Comparison of ENCODE assay signal across 1 cellular context in the genomic region with DNA sequence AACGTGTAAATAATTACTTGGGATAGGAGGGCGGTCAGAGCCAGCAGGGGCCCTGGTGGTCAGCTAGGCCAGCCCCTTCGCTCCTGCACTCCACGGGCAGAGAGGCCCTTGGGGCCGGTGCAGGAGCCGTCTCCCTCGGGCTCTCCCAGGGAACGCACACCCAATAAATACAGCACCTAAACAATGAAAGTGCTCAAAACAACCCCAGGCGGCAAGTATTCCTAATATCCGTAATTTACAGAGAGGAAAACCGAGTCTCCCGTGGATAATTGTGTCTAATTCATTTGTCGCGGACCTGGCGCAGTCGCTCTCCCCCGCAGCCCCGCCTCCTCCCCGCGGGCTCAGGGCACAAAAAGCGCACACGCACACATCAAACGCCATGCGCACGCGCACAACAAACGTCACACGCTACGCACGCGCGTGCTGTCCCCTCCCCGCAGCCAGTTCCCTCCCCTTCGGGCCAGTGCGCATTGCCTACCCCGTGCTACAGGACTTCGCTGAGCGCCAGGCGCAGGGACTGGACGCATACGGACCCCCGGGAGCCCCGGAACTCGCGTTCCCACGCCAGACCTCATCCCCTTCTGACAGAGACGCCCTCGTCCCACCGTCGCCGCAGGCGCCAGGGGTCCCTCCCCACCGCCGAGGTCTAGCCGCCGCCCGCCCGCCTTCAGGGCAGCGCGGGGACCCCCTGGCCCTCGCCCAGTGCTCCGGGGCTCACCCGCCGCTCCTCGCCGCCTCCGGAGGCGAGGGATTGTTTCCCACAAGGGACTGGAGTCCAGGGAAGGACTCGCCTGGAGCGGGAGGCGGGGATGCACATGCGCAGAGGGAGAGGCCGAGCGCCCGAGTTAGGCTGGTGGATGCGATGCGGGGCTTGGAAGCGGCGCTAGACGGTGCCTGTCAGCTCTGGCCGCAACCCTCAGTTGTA.
TF ChIP-seq lines count a peak whose summit lies in the region.

A gene (minus strand): TSS at position 324 of the 925 bp plus-strand sequence. CDS start 1,300 bp downstream, outside the sequence.

TF ChIP-seq in H1, 55 proteins besides CTCF, POLR2A, EP300 and RAD21:
- TF ChIP-seq TEAD4 (IDR thresholded peaks at IDR 0.05; ENCODE audit: low read depth, low read length) (no peak), CEBPB (IDR thresholded peaks at IDR 0.05; ENCODE audit: low read depth, low read length) (no peak), RXRA (IDR thresholded peaks at IDR 0.05; ENCODE audit: insufficient read depth, low read depth, low read length) (no peak), SIRT6 (IDR thresholded peaks at IDR 0.05; ENCODE audit: low read length) (no peak), GTF2F1 (IDR thresholded peaks at IDR 0.05; ENCODE audit: borderline replicate concordance, low read depth, low read length) (no peak), GABPA (IDR thresholded peaks at IDR 0.05; ENCODE audit: borderline replicate concordance, insufficient read depth, low read length) (no peak), POLR2AphosphoS5 (IDR thresholded peaks at IDR 0.05; ENCODE audit: low read depth, low read length) (no peak), EZH2 (IDR thresholded peaks at IDR 0.05; ENCODE audit: low read depth, low read length, severe bottlenecking) (no peak), SP1 (IDR thresholded peaks at IDR 0.05; ENCODE audit: low read depth, low read length) (no peak), BRCA1 (IDR thresholded peaks at IDR 0.05; ENCODE audit: low read depth, low read length) (no peak), SAP30 (IDR thresholded peaks at IDR 0.05; ENCODE audit: insufficient read depth, insufficient replicate concordance, low read length) (no peak)
- TF ChIP-seq, protein P1, sequence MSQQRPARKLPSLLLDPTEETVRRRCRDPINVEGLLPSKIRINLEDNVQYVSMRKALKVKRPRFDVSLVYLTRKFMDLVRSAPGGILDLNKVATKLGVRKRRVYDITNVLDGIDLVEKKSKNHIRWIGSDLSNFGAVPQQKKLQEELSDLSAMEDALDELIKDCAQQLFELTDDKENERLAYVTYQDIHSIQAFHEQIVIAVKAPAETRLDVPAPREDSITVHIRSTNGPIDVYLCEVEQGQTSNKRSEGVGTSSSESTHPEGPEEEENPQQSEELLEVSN (IDR thresholded peaks at IDR 0.05): no peak
- TF ChIP-seq, protein P2, sequence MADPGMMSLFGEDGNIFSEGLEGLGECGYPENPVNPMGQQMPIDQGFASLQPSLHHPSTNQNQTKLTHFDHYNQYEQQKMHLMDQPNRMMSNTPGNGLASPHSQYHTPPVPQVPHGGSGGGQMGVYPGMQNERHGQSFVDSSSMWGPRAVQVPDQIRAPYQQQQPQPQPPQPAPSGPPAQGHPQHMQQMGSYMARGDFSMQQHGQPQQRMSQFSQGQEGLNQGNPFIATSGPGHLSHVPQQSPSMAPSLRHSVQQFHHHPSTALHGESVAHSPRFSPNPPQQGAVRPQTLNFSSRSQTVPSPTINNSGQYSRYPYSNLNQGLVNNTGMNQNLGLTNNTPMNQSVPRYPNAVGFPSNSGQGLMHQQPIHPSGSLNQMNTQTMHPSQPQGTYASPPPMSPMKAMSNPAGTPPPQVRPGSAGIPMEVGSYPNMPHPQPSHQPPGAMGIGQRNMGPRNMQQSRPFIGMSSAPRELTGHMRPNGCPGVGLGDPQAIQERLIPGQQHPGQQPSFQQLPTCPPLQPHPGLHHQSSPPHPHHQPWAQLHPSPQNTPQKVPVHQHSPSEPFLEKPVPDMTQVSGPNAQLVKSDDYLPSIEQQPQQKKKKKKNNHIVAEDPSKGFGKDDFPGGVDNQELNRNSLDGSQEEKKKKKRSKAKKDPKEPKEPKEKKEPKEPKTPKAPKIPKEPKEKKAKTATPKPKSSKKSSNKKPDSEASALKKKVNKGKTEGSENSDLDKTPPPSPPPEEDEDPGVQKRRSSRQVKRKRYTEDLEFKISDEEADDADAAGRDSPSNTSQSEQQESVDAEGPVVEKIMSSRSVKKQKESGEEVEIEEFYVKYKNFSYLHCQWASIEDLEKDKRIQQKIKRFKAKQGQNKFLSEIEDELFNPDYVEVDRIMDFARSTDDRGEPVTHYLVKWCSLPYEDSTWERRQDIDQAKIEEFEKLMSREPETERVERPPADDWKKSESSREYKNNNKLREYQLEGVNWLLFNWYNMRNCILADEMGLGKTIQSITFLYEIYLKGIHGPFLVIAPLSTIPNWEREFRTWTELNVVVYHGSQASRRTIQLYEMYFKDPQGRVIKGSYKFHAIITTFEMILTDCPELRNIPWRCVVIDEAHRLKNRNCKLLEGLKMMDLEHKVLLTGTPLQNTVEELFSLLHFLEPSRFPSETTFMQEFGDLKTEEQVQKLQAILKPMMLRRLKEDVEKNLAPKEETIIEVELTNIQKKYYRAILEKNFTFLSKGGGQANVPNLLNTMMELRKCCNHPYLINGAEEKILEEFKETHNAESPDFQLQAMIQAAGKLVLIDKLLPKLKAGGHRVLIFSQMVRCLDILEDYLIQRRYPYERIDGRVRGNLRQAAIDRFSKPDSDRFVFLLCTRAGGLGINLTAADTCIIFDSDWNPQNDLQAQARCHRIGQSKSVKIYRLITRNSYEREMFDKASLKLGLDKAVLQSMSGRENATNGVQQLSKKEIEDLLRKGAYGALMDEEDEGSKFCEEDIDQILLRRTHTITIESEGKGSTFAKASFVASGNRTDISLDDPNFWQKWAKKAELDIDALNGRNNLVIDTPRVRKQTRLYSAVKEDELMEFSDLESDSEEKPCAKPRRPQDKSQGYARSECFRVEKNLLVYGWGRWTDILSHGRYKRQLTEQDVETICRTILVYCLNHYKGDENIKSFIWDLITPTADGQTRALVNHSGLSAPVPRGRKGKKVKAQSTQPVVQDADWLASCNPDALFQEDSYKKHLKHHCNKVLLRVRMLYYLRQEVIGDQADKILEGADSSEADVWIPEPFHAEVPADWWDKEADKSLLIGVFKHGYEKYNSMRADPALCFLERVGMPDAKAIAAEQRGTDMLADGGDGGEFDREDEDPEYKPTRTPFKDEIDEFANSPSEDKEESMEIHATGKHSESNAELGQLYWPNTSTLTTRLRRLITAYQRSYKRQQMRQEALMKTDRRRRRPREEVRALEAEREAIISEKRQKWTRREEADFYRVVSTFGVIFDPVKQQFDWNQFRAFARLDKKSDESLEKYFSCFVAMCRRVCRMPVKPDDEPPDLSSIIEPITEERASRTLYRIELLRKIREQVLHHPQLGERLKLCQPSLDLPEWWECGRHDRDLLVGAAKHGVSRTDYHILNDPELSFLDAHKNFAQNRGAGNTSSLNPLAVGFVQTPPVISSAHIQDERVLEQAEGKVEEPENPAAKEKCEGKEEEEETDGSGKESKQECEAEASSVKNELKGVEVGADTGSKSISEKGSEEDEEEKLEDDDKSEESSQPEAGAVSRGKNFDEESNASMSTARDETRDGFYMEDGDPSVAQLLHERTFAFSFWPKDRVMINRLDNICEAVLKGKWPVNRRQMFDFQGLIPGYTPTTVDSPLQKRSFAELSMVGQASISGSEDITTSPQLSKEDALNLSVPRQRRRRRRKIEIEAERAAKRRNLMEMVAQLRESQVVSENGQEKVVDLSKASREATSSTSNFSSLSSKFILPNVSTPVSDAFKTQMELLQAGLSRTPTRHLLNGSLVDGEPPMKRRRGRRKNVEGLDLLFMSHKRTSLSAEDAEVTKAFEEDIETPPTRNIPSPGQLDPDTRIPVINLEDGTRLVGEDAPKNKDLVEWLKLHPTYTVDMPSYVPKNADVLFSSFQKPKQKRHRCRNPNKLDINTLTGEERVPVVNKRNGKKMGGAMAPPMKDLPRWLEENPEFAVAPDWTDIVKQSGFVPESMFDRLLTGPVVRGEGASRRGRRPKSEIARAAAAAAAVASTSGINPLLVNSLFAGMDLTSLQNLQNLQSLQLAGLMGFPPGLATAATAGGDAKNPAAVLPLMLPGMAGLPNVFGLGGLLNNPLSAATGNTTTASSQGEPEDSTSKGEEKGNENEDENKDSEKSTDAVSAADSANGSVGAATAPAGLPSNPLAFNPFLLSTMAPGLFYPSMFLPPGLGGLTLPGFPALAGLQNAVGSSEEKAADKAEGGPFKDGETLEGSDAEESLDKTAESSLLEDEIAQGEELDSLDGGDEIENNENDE (IDR thresholded peaks at IDR 0.05; ENCODE audit: insufficient replicate concordance, low read length): no peak
